ENCODE assay signal across 8 cellular contexts in genomic region chr22:39932918-39933649, GRCh38. TPM values are rescaled to one million over a fixed set of nuclear protein-coding genes. Genes with fewer than 3 reads are reported as not detected.
DNase-seq lines count a peak whose midpoint lies in the region; TF ChIP-seq lines count a peak whose summit lies in the region.

No MANE protein-coding gene starts in this region.

- H3K79me2 ChIP-seq in DOHH2 (ENCODE audit: control insufficient read depth, low read length): no peaks in the 10 kb centered on the region
- no peaks in the 10 kb centered on the region for H3K79me2 ChIP-seq in fibroblast of lung (ENCODE audit: control insufficient read depth, insufficient read depth, low read length)

- no peak overlapping the region for H3K9ac ChIP-seq in fibroblast of lung (ENCODE audit: insufficient read depth, low read length)

- no peaks in the 10 kb centered on the region for H3K4me1 ChIP-seq in DOHH2 (ENCODE audit: control insufficient read depth, low read length)
- no peaks in the 10 kb centered on the region for H3K4me1 ChIP-seq in fibroblast of lung (ENCODE audit: control insufficient read depth, extremely low read depth, insufficient read depth, low read length)

- H3K4me3 Mint-ChIP-seq in activated CD4-positive, alpha-beta T cell treated with anti-CD3 and anti-CD28 coated beads, Interleukin-2, amount 10 ng/mL, durations not matched to agents 24 days and 14 days: peak overlapping the region; percentile 74

- H3K9me3 ChIP-seq in DOHH2 (ENCODE audit: control insufficient read depth, insufficient read depth, low read length) (no peaks in the 10 kb centered on the region), fibroblast of lung (ENCODE audit: control insufficient read depth, insufficient read depth, low read depth, low read length) (no peaks in the 10 kb centered on the region)

- H4K20me1 ChIP-seq in DOHH2 (ENCODE audit: control insufficient read depth, insufficient read depth, low read depth, low read length) (no peaks in the 10 kb centered on the region), fibroblast of lung (ENCODE audit: control insufficient read depth, extremely low read depth, insufficient read depth, low read length) (no peaks in the 10 kb centered on the region)

- peak; percentile 58 for DNase-seq in HuH-7 (ENCODE audit: low spot score)
- DNase-seq in activated CD4-positive, alpha-beta T cell treated with anti-CD3 and anti-CD28 coated beads, Interleukin-2, amount 10 ng/mL, durations not matched to agents 24 days and 14 days: peak; percentile 86
- DNase-seq in fibroblast of lung (ENCODE audit: low read depth in 2 of 2): no peak
- DNase-seq in stimulated activated CD4-positive, alpha-beta T cell treated with anti-CD3 and anti-CD28 coated beads, Interleukin-2, amount 100 ng/mL, for 24 hours: peak; percentile 67 to 71
- DNase-seq in GM19238 (ENCODE audit: insufficient read length, low spot score): no peak
- no peak for DNase-seq in posterior vena cava (ENCODE audit: low spot score)
- DNase-seq in HPDE6-E6E7 (ENCODE audit: extremely low spot score): no peak

- H2AFZ ChIP-seq in fibroblast of lung (ENCODE audit: low read length): no peak overlapping the region

- H3K4me3 ChIP-seq in DOHH2 (ENCODE audit: low read length): no peak overlapping the region
- no peak overlapping the region for H3K4me3 ChIP-seq in fibroblast of lung (replicated peaks in 1 of 4; ENCODE audit: control extremely low read depth in 1 of 4, insufficient read depth in 1 of 4, low read depth in 3 of 4, low read length in 4 of 4)

- H3K36me3 ChIP-seq in DOHH2 (ENCODE audit: control insufficient read depth, low read length) (no peaks in the 10 kb centered on the region), fibroblast of lung (ENCODE audit: control insufficient read depth, insufficient read depth, low read length) (no peaks in the 10 kb centered on the region)

- H3K27ac Mint-ChIP-seq in activated CD4-positive, alpha-beta T cell treated with anti-CD3 and anti-CD28 coated beads, Interleukin-2, amount 10 ng/mL, durations not matched to agents 24 days and 14 days: peak overlapping the region; percentile 91

- H3K9me2 ChIP-seq in DOHH2 (replicated peaks; ENCODE audit: control insufficient read depth, low read length): no peaks in the 10 kb centered on the region

- intact Hi-C loops in activated CD4-positive, alpha-beta T cell treated with anti-CD3 and anti-CD28 coated beads, Interleukin-2, amount 10 ng/mL, durations not matched to agents 24 days and 14 days (cut with micrococcal nuclease): loop anchor here (2.0 to 5.0 kb wide), 2 partner anchors 28 to 89 kb away; partner anchors contain the start of gene TMA7B
- intact Hi-C loops in posterior vena cava (cut with DNase I): no loop called here

- H3K36me3 Mint-ChIP-seq in activated CD4-positive, alpha-beta T cell treated with anti-CD3 and anti-CD28 coated beads, Interleukin-2, amount 10 ng/mL, durations not matched to agents 24 days and 14 days (ENCODE audit: low read depth): peaks cover 4% of the 10 kb centered on the region

- H3K4me1 Mint-ChIP-seq in activated CD4-positive, alpha-beta T cell treated with anti-CD3 and anti-CD28 coated beads, Interleukin-2, amount 10 ng/mL, durations not matched to agents 24 days and 14 days: peaks cover 56% of the 10 kb centered on the region

- no peaks in the 10 kb centered on the region for H3F3A ChIP-seq in DOHH2 (ENCODE audit: control insufficient read depth, insufficient read depth)

- peak; percentile 78 for TF ChIP-seq CTCF in DOHH2 (IDR thresholded peaks at IDR 0.05; ENCODE audit: low read depth, low read length, poor library complexity, severe bottlenecking)
- TF ChIP-seq CTCF in fibroblast of lung (conservative IDR thresholded peaks at IDR 0.05 in 1 of 2, IDR thresholded peaks at IDR 0.05 in 1 of 2; ENCODE audit: low read depth in 1 of 2, low read length in 2 of 2): peak; percentile 35 to 56

- H3K27ac ChIP-seq in DOHH2 (ENCODE audit: low read depth, low read length) (no peak overlapping the region), fibroblast of lung (ENCODE audit: insufficient read depth, low read length) (no peak overlapping the region)

- H3K27me3 ChIP-seq in DOHH2 (ENCODE audit: control insufficient read depth, low read length): peaks cover 73% of the 10 kb centered on the region
- H3K27me3 ChIP-seq in fibroblast of lung (ENCODE audit: control insufficient read depth, insufficient read depth, low read length): peaks cover 9% of the 10 kb centered on the region

- H3K27me3 Mint-ChIP-seq in activated CD4-positive, alpha-beta T cell treated with anti-CD3 and anti-CD28 coated beads, Interleukin-2, amount 10 ng/mL, durations not matched to agents 24 days and 14 days: no peaks in the 10 kb centered on the region

- no peak overlapping the region for H3K4me2 ChIP-seq in DOHH2 (ENCODE audit: low read length)
- no peak overlapping the region for H3K4me2 ChIP-seq in fibroblast of lung (ENCODE audit: extremely low read depth, insufficient read depth, low read length)

- H3K9me3 Mint-ChIP-seq in activated CD4-positive, alpha-beta T cell treated with anti-CD3 and anti-CD28 coated beads, Interleukin-2, amount 10 ng/mL, durations not matched to agents 24 days and 14 days: no peaks in the 10 kb centered on the region

RNA-seq across cellular contexts. Expression of gene TMA7B, which starts 27.1 kb away (rescaled TPM):
- 0.90 and 0.96 TPM in 2 replicates for total RNA-seq in activated CD4-positive, alpha-beta T cell treated with anti-CD3 and anti-CD28 coated beads, Interleukin-2, amount 10 ng/mL, durations not matched to agents 24 days and 14 days
- total RNA-seq in fibroblast of lung: not detected in 2 replicates
- polyA plus RNA-seq in fibroblast of lung: not detected in 2 replicates
- polyA plus RNA-seq in fibroblast of lung (2012): not detected in 2 replicates
- polyA minus RNA-seq in fibroblast of lung (ENCODE audit: low replicate concordance): not detected in 2 replicates
- total RNA-seq in posterior vena cava: under 1 TPM in 1 of 2 donors, not detected in 1; 0.29 TPM

RNA-seq across cellular contexts. Expression of gene GRAP2, which starts 32.2 kb away (rescaled TPM):
- total RNA-seq in activated CD4-positive, alpha-beta T cell treated with anti-CD3 and anti-CD28 coated beads, Interleukin-2, amount 10 ng/mL, durations not matched to agents 24 days and 14 days: 34.4 and 38.4 TPM in 2 replicates
- not detected in 2 replicates for total RNA-seq in fibroblast of lung
- polyA plus RNA-seq in fibroblast of lung: not detected in 2 replicates
- polyA plus RNA-seq in fibroblast of lung (2012): not detected in 2 replicates
- polyA minus RNA-seq in fibroblast of lung (ENCODE audit: low replicate concordance): not detected in 2 replicates
- total RNA-seq in posterior vena cava: 1 to 10 TPM; 2.0 to 4.1 TPM

RNA-seq across cellular contexts. Expression of gene ENTHD1, which starts 39.5 kb away (rescaled TPM):
- total RNA-seq in activated CD4-positive, alpha-beta T cell treated with anti-CD3 and anti-CD28 coated beads, Interleukin-2, amount 10 ng/mL, durations not matched to agents 24 days and 14 days: 0.09 and 0.56 TPM in 2 replicates
- total RNA-seq in fibroblast of lung: not detected in 2 replicates
- not detected in 2 replicates for polyA plus RNA-seq in fibroblast of lung
- not detected in 2 replicates for polyA plus RNA-seq in fibroblast of lung (2012)
- not detected in 2 replicates for polyA minus RNA-seq in fibroblast of lung (ENCODE audit: low replicate concordance)
- total RNA-seq in posterior vena cava: not detected

Comparison
In these comparisons a context has a peak if more than half of its experiments do, and no peak if none do; other contexts are left out.
1. DNase-seq: peak in HuH-7 (single experiment), activated CD4-positive, alpha-beta T cell treated with anti-CD3 and anti-CD28 coated beads, Interleukin-2, amount 10 ng/mL, durations not matched to agents 24 days and 14 days (single experiment) and stimulated activated CD4-positive, alpha-beta T cell treated with anti-CD3 and anti-CD28 coated beads, Interleukin-2, amount 100 ng/mL, for 24 hours (2 of 2); none in fibroblast of lung (0 of 2), GM19238 (single experiment), posterior vena cava (single experiment) and HPDE6-E6E7 (single experiment).